In genomic region chr11:68935516-68936357, GRCh38 we compare ENCODE assay signal across 35 cellular contexts. TPM values are rescaled to one million over a fixed set of nuclear protein-coding genes. Genes with fewer than 3 reads are reported as not detected.
"Had no signal": no experiment of that assay in that cellular context is flagged by ENCODE, and none has a peak within 500 bp of the region (broad histone marks: within the 10 kb centered on the region; RNA-seq: fewer than 3 reads in every experiment).

No MANE protein-coding gene starts in this region.

- H3K4me3 ChIP-seq: heart left ventricle, lower lobe of right lung, mucosa of descending colon, stomach, suprapubic skin, tibial artery had no signal

- H3K27me3 ChIP-seq: heart left ventricle, stomach, suprapubic skin, tibial artery had no signal

- H3K4me1 ChIP-seq: heart left ventricle, lower lobe of right lung, suprapubic skin had no signal

- ATAC-seq: activated T-cell treated with anti-CD3 and anti-CD28 coated beads, Interleukin-2, amount 50 U/mL, for 72 hours; effector memory CD8-positive, alpha-beta T cell; heart left ventricle; left lobe of liver; lower lobe of right lung; mucosa of descending colon; sciatic nerve; stimulated activated memory B cell treated with anti-CD40 and anti-IgM and Interleukin-4, amounts not matched to agents 10 μg/mL and 1 μg/mL and 100 μg/mL, for 72 hours had no signal

- H3K27ac ChIP-seq: lower lobe of right lung, suprapubic skin had no signal

- H3K9me3 ChIP-seq: heart left ventricle, lower lobe of right lung, mucosa of descending colon, stomach, suprapubic skin, tibial artery had no signal

- DNase-seq: activated CD4-positive, alpha-beta T cell treated with anti-CD3 and anti-CD28 coated beads for 4 hours; activated CD4-positive, alpha-beta T cell treated with anti-CD3 and anti-CD28 coated beads, Interleukin-2, amount 50 U/mL, for 4 hours; activated naive CD4-positive, alpha-beta T cell treated with Interleukin-2 at 50 U/mL for 16 hours; activated T-cell treated with anti-CD3 and anti-CD28 coated beads for 4 hours; activated T-cell treated with anti-CD3 and anti-CD28 coated beads, Interleukin-2, amount 50 U/mL, for 72 hours; anterior cingulate cortex; cerebellar nuclear complex; cortex of kidney; effector memory CD8-positive, alpha-beta T cell; erythroblast; hypothalamus; immature natural killer cell; kidney glomerular epithelial cell; mucosa of descending colon; retina; small intestine; stimulated activated CD4-positive, alpha-beta T cell treated with anti-CD3 and anti-CD28 coated beads, Interleukin-1b, Interleukin-23, amount 100 ng/mL, for 48 hours; stimulated activated CD4-positive, alpha-beta T cell treated with anti-CD3 and anti-CD28 coated beads, Interleukin-4, amount 100 ng/mL, for 4 hours; stimulated activated CD8-positive, alpha-beta memory T cell treated with anti-CD3 and anti-CD28 coated beads, Interleukin-4, amount 100 ng/mL, for 48 hours; stomach; T-helper 1 cell; tibial artery had no signal

RNA-seq across cellular contexts. Expression of gene MRGPRD, which starts 45.0 kb away (rescaled TPM):
- total RNA-seq: activated T-cell treated with anti-CD3 and anti-CD28 coated beads, Interleukin-2, amount 50 U/mL, for 72 hours; bronchial epithelial cell; fibroblast of lung; fibroblast of villous mesenchyme; heart left ventricle; left lobe of liver; lower lobe of right lung; mesenteric fat pad; osteocyte; progenitor cell of endocrine pancreas; sciatic nerve; suprapubic skin; ureter had no signal
- polyA plus RNA-seq: fibroblast of lung, heart left ventricle, immature natural killer cell, stomach had no signal
